ENCODE assay signal across 1 cellular context in the genomic region with DNA sequence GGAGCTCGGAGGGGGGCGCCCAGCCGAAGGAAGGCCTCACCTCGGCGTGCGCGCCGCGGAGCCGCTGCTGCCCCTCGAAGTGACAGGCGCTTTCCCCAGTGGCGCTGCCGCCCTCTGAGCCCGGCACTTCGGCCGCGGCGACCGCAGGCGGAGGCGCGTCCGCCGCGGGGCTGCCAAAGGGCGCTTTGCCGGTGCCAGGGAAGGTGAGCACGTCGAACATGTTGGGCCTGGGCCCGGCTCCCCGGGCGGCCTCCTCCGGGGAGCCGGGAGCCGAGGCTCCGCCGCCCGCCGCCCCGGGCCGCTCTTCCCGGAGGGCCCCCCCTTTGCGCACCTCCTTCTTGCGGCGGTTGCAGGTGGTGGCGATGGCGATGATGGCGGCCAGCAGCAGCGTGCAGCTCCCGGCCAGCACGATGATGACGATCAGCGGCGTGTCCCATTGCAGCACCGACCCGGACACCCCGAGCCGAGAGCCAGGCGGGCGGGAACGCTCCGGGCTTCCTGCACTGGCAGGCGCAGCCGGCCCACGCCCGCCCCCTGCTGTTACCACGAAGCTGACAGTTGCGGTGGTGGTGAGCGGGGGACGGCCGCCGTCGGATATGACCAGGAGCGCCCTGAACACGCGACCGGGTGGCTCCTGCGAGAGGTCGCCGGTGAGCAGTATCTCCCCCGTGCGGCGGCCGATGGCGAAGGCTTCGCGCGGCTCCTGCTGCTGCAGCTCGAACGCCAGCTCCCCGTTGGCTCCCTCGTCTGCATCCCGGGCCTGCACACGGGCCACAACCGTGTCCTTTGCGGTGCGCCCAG.
TF ChIP-seq lines count a peak whose summit lies in the region.

No MANE protein-coding gene starts in this region.

TF ChIP-seq in HepG2, 621 proteins besides CTCF, POLR2A, EP300 and RAD21:
- TF ChIP-seq, protein P1, sequence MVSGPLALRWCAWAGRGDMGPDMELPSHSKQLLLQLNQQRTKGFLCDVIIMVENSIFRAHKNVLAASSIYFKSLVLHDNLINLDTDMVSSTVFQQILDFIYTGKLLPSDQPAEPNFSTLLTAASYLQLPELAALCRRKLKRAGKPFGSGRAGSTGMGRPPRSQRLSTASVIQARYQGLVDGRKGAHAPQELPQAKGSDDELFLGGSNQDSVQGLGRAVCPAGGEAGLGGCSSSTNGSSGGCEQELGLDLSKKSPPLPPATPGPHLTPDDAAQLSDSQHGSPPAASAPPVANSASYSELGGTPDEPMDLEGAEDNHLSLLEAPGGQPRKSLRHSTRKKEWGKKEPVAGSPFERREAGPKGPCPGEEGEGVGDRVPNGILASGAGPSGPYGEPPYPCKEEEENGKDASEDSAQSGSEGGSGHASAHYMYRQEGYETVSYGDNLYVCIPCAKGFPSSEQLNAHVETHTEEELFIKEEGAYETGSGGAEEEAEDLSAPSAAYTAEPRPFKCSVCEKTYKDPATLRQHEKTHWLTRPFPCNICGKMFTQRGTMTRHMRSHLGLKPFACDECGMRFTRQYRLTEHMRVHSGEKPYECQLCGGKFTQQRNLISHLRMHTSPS (CRISPR knock-in tag; IDR thresholded peaks at IDR 0.05; ENCODE audit: low read depth) = no peak
- TF ChIP-seq ZNF777 (CRISPR knock-in tag; IDR thresholded peaks at IDR 0.05) = no peak
- TF ChIP-seq, protein P2, sequence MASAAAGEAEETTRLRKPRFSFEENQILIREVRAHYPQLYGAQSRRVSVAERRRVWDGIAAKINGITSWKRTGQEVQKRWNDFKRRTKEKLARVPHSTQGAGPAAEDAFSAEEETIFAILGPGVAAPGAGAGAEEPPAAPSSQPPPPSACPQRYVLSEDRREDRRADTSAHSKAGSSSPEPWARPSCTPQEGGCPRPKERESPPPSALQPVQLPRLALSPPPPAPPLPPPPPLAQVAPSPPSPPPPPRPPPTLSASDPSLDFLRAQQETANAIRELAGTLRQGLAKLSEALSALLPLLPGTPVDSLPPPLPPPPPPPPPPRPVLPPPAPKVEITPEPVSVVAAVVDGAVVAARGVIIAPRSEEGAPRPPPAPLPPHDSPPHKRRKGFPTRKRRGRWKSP (CRISPR knock-in tag; IDR thresholded peaks at IDR 0.05) = no peak
- TF ChIP-seq ZNF605 (CRISPR knock-in tag; IDR thresholded peaks at IDR 0.05) = no peak
- TF ChIP-seq HNRNPL (IDR thresholded peaks at IDR 0.05; ENCODE audit: low read depth, low read length) = no peak
- TF ChIP-seq KLF16 (CRISPR knock-in tag; IDR thresholded peaks at IDR 0.05) = no peak
- no peak for TF ChIP-seq ZFP36L2 (CRISPR knock-in tag; IDR thresholded peaks at IDR 0.05)
- TF ChIP-seq, protein P3, sequence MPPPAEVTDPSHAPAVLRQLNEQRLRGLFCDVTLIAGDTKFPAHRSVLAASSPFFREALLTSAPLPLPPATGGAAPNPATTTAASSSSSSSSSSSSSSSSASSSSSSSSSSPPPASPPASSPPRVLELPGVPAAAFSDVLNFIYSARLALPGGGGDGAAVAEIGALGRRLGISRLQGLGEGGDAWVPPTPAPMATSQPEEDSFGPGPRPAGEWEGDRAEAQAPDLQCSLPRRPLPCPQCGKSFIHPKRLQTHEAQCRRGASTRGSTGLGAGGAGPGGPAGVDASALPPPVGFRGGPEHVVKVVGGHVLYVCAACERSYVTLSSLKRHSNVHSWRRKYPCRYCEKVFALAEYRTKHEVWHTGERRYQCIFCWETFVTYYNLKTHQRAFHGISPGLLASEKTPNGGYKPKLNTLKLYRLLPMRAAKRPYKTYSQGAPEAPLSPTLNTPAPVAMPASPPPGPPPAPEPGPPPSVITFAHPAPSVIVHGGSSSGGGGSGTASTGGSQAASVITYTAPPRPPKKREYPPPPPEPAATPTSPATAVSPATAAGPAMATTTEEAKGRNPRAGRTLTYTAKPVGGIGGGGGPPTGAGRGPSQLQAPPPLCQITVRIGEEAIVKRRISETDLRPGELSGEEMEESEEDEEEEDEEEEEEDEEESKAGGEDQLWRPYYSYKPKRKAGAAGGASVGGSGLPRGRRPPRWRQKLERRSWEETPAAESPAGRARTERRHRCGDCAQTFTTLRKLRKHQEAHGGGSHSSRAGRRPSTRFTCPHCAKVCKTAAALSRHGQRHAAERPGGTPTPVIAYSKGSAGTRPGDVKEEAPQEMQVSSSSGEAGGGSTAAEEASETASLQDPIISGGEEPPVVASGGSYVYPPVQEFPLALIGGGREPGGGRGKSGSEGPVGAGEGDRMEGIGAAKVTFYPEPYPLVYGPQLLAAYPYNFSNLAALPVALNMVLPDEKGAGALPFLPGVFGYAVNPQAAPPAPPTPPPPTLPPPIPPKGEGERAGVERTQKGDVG (CRISPR knock-in tag; IDR thresholded peaks at IDR 0.05; ENCODE audit: borderline replicate concordance) = no peak
- no peak for TF ChIP-seq RBM39 (IDR thresholded peaks at IDR 0.05; ENCODE audit: low read depth, low read length, poor library complexity, severe bottlenecking)
- no peak for TF ChIP-seq ZNF709 (CRISPR knock-in tag; IDR thresholded peaks at IDR 0.05)
- no peak for TF ChIP-seq ZNF556 (CRISPR knock-in tag; IDR thresholded peaks at IDR 0.05; ENCODE audit: borderline replicate concordance)
- TF ChIP-seq NKX3-1 (CRISPR knock-in tag; IDR thresholded peaks at IDR 0.05) = no peak
- TF ChIP-seq, protein P4, sequence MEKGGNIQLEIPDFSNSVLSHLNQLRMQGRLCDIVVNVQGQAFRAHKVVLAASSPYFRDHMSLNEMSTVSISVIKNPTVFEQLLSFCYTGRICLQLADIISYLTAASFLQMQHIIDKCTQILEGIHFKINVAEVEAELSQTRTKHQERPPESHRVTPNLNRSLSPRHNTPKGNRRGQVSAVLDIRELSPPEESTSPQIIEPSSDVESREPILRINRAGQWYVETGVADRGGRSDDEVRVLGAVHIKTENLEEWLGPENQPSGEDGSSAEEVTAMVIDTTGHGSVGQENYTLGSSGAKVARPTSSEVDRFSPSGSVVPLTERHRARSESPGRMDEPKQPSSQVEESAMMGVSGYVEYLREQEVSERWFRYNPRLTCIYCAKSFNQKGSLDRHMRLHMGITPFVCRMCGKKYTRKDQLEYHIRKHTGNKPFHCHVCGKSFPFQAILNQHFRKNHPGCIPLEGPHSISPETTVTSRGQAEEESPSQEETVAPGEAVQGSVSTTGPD (CRISPR knock-in tag; IDR thresholded peaks at IDR 0.05) = no peak
- TF ChIP-seq, protein P5, sequence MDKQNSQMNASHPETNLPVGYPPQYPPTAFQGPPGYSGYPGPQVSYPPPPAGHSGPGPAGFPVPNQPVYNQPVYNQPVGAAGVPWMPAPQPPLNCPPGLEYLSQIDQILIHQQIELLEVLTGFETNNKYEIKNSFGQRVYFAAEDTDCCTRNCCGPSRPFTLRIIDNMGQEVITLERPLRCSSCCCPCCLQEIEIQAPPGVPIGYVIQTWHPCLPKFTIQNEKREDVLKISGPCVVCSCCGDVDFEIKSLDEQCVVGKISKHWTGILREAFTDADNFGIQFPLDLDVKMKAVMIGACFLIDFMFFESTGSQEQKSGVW (CRISPR knock-in tag; IDR thresholded peaks at IDR 0.05; ENCODE audit: borderline replicate concordance) = no peak
- no peak for TF ChIP-seq ZNF12 (CRISPR knock-in tag; IDR thresholded peaks at IDR 0.05)
- TF ChIP-seq SAP130 (CRISPR knock-in tag; IDR thresholded peaks at IDR 0.05; ENCODE audit: low read depth) = no peak
- TF ChIP-seq PCBP2 (optimal IDR thresholded peaks at IDR 0.05; ENCODE audit: low read depth, low read length, poor library complexity, severe bottlenecking) = no peak
- TF ChIP-seq ZNF138 (CRISPR knock-in tag; IDR thresholded peaks at IDR 0.05; ENCODE audit: low read depth) = no peak
- TF ChIP-seq ZNF451 (CRISPR knock-in tag; IDR thresholded peaks at IDR 0.05) = no peak
